ENCODE assay signal across 9 cellular contexts in the genomic region with DNA sequence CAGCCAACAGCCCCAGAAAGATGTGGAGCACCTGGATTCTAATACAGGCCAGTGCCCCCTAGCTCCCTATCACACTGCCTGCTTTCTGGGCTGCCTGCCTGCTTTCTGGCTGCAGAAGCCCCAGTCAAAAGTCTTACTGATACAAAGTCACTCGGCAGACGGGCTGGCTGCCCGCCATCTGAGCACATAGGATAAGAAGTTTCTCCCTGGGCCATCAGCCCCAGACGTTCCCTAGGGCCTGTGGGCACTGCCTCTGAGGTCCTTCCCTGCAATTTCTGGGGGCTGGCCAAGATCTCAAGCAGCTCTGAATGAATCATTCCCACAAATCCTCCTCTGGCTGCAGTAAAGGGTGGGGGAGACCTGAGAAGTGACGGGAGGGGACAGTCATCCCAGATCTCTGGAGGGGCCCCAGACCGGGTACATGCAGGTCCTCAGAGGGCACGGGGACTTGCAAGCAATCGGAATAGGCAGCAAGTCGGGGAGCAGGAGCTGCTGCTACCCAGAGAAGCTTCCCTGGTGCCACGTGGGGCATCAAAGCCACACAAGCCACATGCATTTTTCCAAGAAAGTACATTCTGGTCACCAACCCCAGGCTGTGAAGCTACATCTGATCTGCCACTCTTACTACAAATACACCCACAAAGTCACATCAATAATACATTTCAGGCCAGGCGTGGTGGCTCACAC. TPM values are rescaled to one million over a fixed set of nuclear protein-coding genes. Genes with fewer than 3 reads are reported as not detected.
DNase-seq lines count a peak whose midpoint lies in the region; ATAC-seq and TF ChIP-seq lines count a peak whose summit lies in the region.
"Had no signal": no experiment of that assay in that cellular context is flagged by ENCODE, and none has a peak within 500 bp of the region (broad histone marks: within the 10 kb centered on the region; RNA-seq: fewer than 3 reads in every experiment).

No MANE protein-coding gene starts in this region.

- no peak for DNase-seq in activated T-cell treated with anti-CD3 and anti-CD28 coated beads, Interleukin-2, amount 50 U/mL, for 72 hours
- DNase-seq in activated T-cell treated with anti-CD3 and anti-CD28 coated beads for 4 hours, result no peak
- DNase-seq in upper lobe of right lung, result peak; percentile 81
- DNase-seq in NCI-H1436 (lab: John Stamatoyannopoulos, UW), result no peak
- no peak for DNase-seq in NCI-H82 (lab: John Stamatoyannopoulos, UW)

- H3K27me3 ChIP-seq in iPS-20b (ENCODE audit: insufficient read depth, low read length) (no peaks in the 10 kb centered on the region), upper lobe of right lung (no peaks in the 10 kb centered on the region)
- H3K27me3 ChIP-seq: ascending aorta had no signal

- H3K27ac ChIP-seq in iPS-20b (ENCODE audit: low read length) (no peak overlapping the region), upper lobe of right lung (peak overlapping the region; percentile 42)
- H3K27ac ChIP-seq: ascending aorta had no signal

- H3K4me3 Mint-ChIP-seq in activated T-cell treated with anti-CD3 and anti-CD28 coated beads, Interleukin-2, amount 50 U/mL, for 72 hours, result peak overlapping the region; percentile 13 to 56
- no peak overlapping the region for H3K4me3 Mint-ChIP-seq in activated T-helper 17 cell treated with anti-CD3 and anti-CD28 coated beads, Interleukin-2, amount 50 U/mL, for 72 hours

- intact Hi-C loops in upper lobe of right lung (cut with DNase I), result no loop called here

- H3K4me3 ChIP-seq in iPS-20b (ENCODE audit: low read length) (no peak overlapping the region), upper lobe of right lung (no peak overlapping the region)
- H3K4me3 ChIP-seq: ascending aorta had no signal

- H3K9ac ChIP-seq in iPS-20b (ENCODE audit: low read depth, low read length), result peak overlapping the region; percentile 11; the same call in 1 of the 2 replicates

- H3K27ac Mint-ChIP-seq in activated T-cell treated with anti-CD3 and anti-CD28 coated beads, Interleukin-2, amount 50 U/mL, for 72 hours, result no peak overlapping the region
- peak overlapping the region; percentile 59 for H3K27ac Mint-ChIP-seq in activated T-helper 17 cell treated with anti-CD3 and anti-CD28 coated beads, Interleukin-2, amount 50 U/mL, for 72 hours

- no peaks in the 10 kb centered on the region for H3K9me3 Mint-ChIP-seq in activated T-cell treated with anti-CD3 and anti-CD28 coated beads, Interleukin-2, amount 50 U/mL, for 72 hours
- no peaks in the 10 kb centered on the region for H3K9me3 Mint-ChIP-seq in activated T-helper 17 cell treated with anti-CD3 and anti-CD28 coated beads, Interleukin-2, amount 50 U/mL, for 72 hours

- H3K4me1 Mint-ChIP-seq in activated T-cell treated with anti-CD3 and anti-CD28 coated beads, Interleukin-2, amount 50 U/mL, for 72 hours (ENCODE audit: low read depth), result peaks cover 65% of the 10 kb centered on the region
- H3K4me1 Mint-ChIP-seq in activated T-helper 17 cell treated with anti-CD3 and anti-CD28 coated beads, Interleukin-2, amount 50 U/mL, for 72 hours, result peaks cover 32% of the 10 kb centered on the region

- no peaks in the 10 kb centered on the region for H3K27me3 Mint-ChIP-seq in activated T-cell treated with anti-CD3 and anti-CD28 coated beads, Interleukin-2, amount 50 U/mL, for 72 hours (ENCODE audit: low read depth)
- no peaks in the 10 kb centered on the region for H3K27me3 Mint-ChIP-seq in activated T-helper 17 cell treated with anti-CD3 and anti-CD28 coated beads, Interleukin-2, amount 50 U/mL, for 72 hours

- H3K9me3 ChIP-seq in iPS-20b (ENCODE audit: insufficient read depth, low read depth, low read length), result no peaks in the 10 kb centered on the region
- H3K9me3 ChIP-seq in upper lobe of right lung, result no peaks in the 10 kb centered on the region
- H3K9me3 ChIP-seq: ascending aorta had no signal

- no peak for ATAC-seq in activated T-cell treated with anti-CD3 and anti-CD28 coated beads, Interleukin-2, amount 50 U/mL, for 72 hours (replicated peaks in 1 of 2)
- ATAC-seq in activated T-helper 17 cell treated with anti-CD3 and anti-CD28 coated beads, Interleukin-2, amount 50 U/mL, for 72 hours (replicated peaks), result no peak
- peak; percentile 12 for ATAC-seq in upper lobe of right lung
- no peak for ATAC-seq in GM21825 (IDR thresholded peaks at IDR 0.05; ENCODE audit: unreplicated experiment)

- H3K36me3 Mint-ChIP-seq in activated T-cell treated with anti-CD3 and anti-CD28 coated beads, Interleukin-2, amount 50 U/mL, for 72 hours (ENCODE audit: insufficient read depth in 2 of 2), result peaks cover 0 to 2% of the 10 kb centered on the region in 2 donors
- H3K36me3 Mint-ChIP-seq in activated T-helper 17 cell treated with anti-CD3 and anti-CD28 coated beads, Interleukin-2, amount 50 U/mL, for 72 hours (ENCODE audit: low read depth), result peaks cover 24% of the 10 kb centered on the region

- H3K36me3 ChIP-seq in iPS-20b (ENCODE audit: insufficient read depth, low read depth, low read length) (peaks cover 21% of the 10 kb centered on the region), upper lobe of right lung (no peaks in the 10 kb centered on the region)

- TF ChIP-seq CTCF in upper lobe of right lung (IDR thresholded peaks at IDR 0.05), result no peak

- H3K4me1 ChIP-seq in iPS-20b (ENCODE audit: insufficient read depth, low read length) (peaks cover 21% of the 10 kb centered on the region), upper lobe of right lung (peaks cover 20% of the 10 kb centered on the region)

RNA-seq across cellular contexts. Expression of gene TPST2, which starts 4.7 kb away (rescaled TPM):
- total RNA-seq in activated T-cell treated with anti-CD3 and anti-CD28 coated beads, Interleukin-2, amount 50 U/mL, for 72 hours, result 10 to 100 TPM; 19.0 to 23.2 TPM
- total RNA-seq in activated T-helper 17 cell treated with anti-CD3 and anti-CD28 coated beads, Interleukin-2, amount 50 U/mL, for 72 hours, result 10 to 100 TPM; 23.2 to 27.5 TPM
- total RNA-seq in upper lobe of right lung, result 83.1 TPM

RNA-seq across cellular contexts. Expression of gene CRYBB1, which starts 32.6 kb away (rescaled TPM):
- total RNA-seq in activated T-cell treated with anti-CD3 and anti-CD28 coated beads, Interleukin-2, amount 50 U/mL, for 72 hours, result not detected
- not detected for total RNA-seq in activated T-helper 17 cell treated with anti-CD3 and anti-CD28 coated beads, Interleukin-2, amount 50 U/mL, for 72 hours
- 0.55 TPM for total RNA-seq in upper lobe of right lung

RNA-seq across cellular contexts. Expression of gene CRYBA4, which starts 36.5 kb away (rescaled TPM):
- under 1 TPM in 1 of 2 donors, not detected in 1; 0.63 TPM for total RNA-seq in activated T-cell treated with anti-CD3 and anti-CD28 coated beads, Interleukin-2, amount 50 U/mL, for 72 hours
- 1 to 10 TPM in 1 of 2 donors, not detected in 1; 1.2 TPM for total RNA-seq in activated T-helper 17 cell treated with anti-CD3 and anti-CD28 coated beads, Interleukin-2, amount 50 U/mL, for 72 hours
- not detected for total RNA-seq in upper lobe of right lung
- total RNA-seq: ascending aorta had no signal
